ENCODE assay signal across 1 cellular context in genomic region chr10:7300327-7300726, GRCh38.
TF ChIP-seq lines count a peak whose summit lies in the region.

No MANE protein-coding gene starts in this region.

TF ChIP-seq in IMR-90, 13 proteins besides CTCF, POLR2A, EP300 and RAD21:
- TF ChIP-seq RCOR1 (IDR thresholded peaks at IDR 0.05; ENCODE audit: insufficient replicate concordance, low read length) (no peak), MAZ (IDR thresholded peaks at IDR 0.05; ENCODE audit: borderline replicate concordance, low read depth, low read length) (no peak), MAFK (IDR thresholded peaks at IDR 0.05; ENCODE audit: low read depth, low read length) (no peak), MXI1 (IDR thresholded peaks at IDR 0.05; ENCODE audit: borderline replicate concordance, low read depth, low read length) (no peak), NFE2L2 (IDR thresholded peaks at IDR 0.05; ENCODE audit: low read depth, low read length) (no peak), CHD1 (IDR thresholded peaks at IDR 0.05; ENCODE audit: low read depth, low read length) (no peak), RFX5 (IDR thresholded peaks at IDR 0.05; ENCODE audit: low read depth, low read length) (no peak), ELK1 (IDR thresholded peaks at IDR 0.05; ENCODE audit: borderline replicate concordance, low read depth, low read length) (no peak), BHLHE40 (IDR thresholded peaks at IDR 0.05; ENCODE audit: low read depth, low read length) (no peak), FOS (IDR thresholded peaks at IDR 0.05; ENCODE audit: low read depth, low read length) (no peak), SMC3 (IDR thresholded peaks at IDR 0.05; ENCODE audit: low read depth, low read length) (no peak), USF2 (IDR thresholded peaks at IDR 0.05; ENCODE audit: low read depth, low read length) (no peak), CEBPB (IDR thresholded peaks at IDR 0.05; ENCODE audit: low read depth, low read length) (no peak)
